8 cellular contexts compared by ENCODE assay signal in genomic region chr5:151758430-151759241, GRCh38. TPM values are rescaled to one million over a fixed set of nuclear protein-coding genes. Genes with fewer than 3 reads are reported as not detected.
A peak's percentile ranks its signal among the peaks of the same experiment; 100 is the strongest.
DNase-seq lines count a peak whose midpoint lies in the region; ATAC-seq and TF ChIP-seq lines count a peak whose summit lies in the region.

Gene ATOX1, minus strand, starts transcription at chr5:151758631. Its CDS starts 80 bp downstream, at chr5:151758551.

- peak; percentile 1 for TF ChIP-seq CTCF in GM13976 (IDR thresholded peaks at IDR 0.05; ENCODE audit: borderline replicate concordance, control extremely low read depth, extremely low read depth, insufficient read depth, missing control alignments)
- TF ChIP-seq CTCF in uterus (IDR thresholded peaks at IDR 0.05): peak; percentile 27 to 75 (median 49)

- H3K4me3 ChIP-seq in uterus: peak within 1 kb of the TSS; percentile 64 to 95

- in situ Hi-C loops in GM13976 (cut with MboI; ENCODE audit: low sequenced_read_pairs, unreplicated experiment): no loop called here

- H3K9me3 ChIP-seq in uterus: no peaks in the 10 kb centered on the region

- intact Hi-C loops in left ventricle myocardium superior (cut with micrococcal nuclease): no loop called here
- intact Hi-C loops in uterus (cut with DNase I; ENCODE audit: low total_unique reads): no loop called here

- DNase-seq in GM13976 (ENCODE audit: low spot score) (peak; percentile 99), NCI-H1105 (lab: John Stamatoyannopoulos, UW) (peak; percentile 58), T-helper 2 cell (peak; percentile 81 to 93 (median 86)), left ventricle myocardium superior (peak; percentile 96), putamen (ENCODE audit: low spot score) (peak; percentile 94), uterus (peak; percentile 89 to 95)

- H3K27ac ChIP-seq in angular gyrus (ENCODE audit: low read depth, low read length) (peak within 1 kb of the TSS; percentile 96), uterus (peak within 1 kb of the TSS; percentile 89 to 97)

- ATAC-seq in HG02623 (IDR thresholded peaks at IDR 0.05; ENCODE audit: unreplicated experiment): peak; percentile 97
- peak; percentile 99 for ATAC-seq in left ventricle myocardium superior

- no peaks in the 10 kb centered on the region for H3K36me3 ChIP-seq in uterus

- TF ChIP-seq POLR2A in uterus (IDR thresholded peaks at IDR 0.05): peak; percentile 92 to 93

- peaks cover 0 to 9% of the 10 kb centered on the region in 2 donors for H3K4me1 ChIP-seq in uterus

- H3K27me3 ChIP-seq in uterus: no peaks in the 10 kb centered on the region

RNA-seq across cellular contexts. Expression of gene ATOX1, which starts in this region (rescaled TPM):
- 63.2 TPM for total RNA-seq in left ventricle myocardium superior
- total RNA-seq in uterus: 10 to 100 TPM in 3 of 4 donors, 1 to 10 TPM in 1; 2.6 to 99.7 (median 47.6) TPM

Comparison
In these comparisons a context has a peak if more than half of its experiments do, and no peak if none do; other contexts are left out.
1. Peak in every context shown above with its lines: DNase-seq, ATAC-seq, H3K4me3 ChIP-seq and H3K27ac ChIP-seq.